Comparison of ENCODE assay signal across 1 cellular context in genomic region chr3:13397316-13397715, GRCh38.
TF ChIP-seq lines count a peak whose summit lies in the region.

No MANE protein-coding gene starts in this region.

TF ChIP-seq in K562, 482 proteins besides CTCF, POLR2A, EP300 and RAD21:
- TF ChIP-seq CUX1 (CRISPR knock-in tag; IDR thresholded peaks at IDR 0.05) = no peak
- TF ChIP-seq ZNF232 (CRISPR knock-in tag; IDR thresholded peaks at IDR 0.05) = no peak
- TF ChIP-seq VEZF1 (CRISPR knock-in tag; IDR thresholded peaks at IDR 0.05) = no peak
- no peak for TF ChIP-seq MXI1 (IDR thresholded peaks at IDR 0.05; ENCODE audit: low read depth, low read length)
- TF ChIP-seq CXXC5 (CRISPR knock-in tag; IDR thresholded peaks at IDR 0.05) = no peak
- TF ChIP-seq RERE (CRISPR knock-in tag; IDR thresholded peaks at IDR 0.05; ENCODE audit: borderline replicate concordance) = no peak
- TF ChIP-seq CEBPB (tag; IDR thresholded peaks at IDR 0.05) = no peak
- 0 out of 2 replicates have a peak, but pooled peaks have one; percentile 14 for TF ChIP-seq POLR2G (IDR thresholded peaks at IDR 0.05; ENCODE audit: low read depth, low read length)
TF ChIP-seq in K562: peak in this region for 1.
